9 cellular contexts compared by ENCODE assay signal in the genomic region with DNA sequence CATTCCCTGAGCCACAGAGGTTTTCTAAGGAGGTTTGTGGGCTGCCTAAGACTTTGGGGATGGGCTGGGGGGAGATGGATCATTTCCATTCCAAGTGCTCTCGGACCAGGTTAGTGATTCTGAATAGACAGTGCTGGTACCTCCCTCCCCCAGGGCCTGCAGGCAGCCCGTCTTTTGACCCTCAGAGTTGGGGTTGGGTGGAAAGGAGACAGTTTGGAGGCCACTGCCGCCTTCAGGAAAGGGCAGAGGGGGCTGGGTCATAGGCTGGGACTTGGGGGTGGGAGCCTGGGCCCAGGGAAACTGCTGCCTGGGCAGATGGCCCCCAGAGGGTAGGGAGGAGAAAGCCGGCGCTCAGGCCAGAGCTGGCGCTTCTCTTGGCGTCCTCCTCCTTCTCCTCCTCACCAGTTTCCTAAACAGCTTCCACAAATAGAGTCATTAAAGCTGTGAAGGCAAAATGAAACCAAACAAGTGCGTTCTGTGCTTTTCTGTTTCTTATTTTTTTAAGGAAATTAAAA. TPM values are rescaled to one million over a fixed set of nuclear protein-coding genes. Genes with fewer than 3 reads are reported as not detected.
DNase-seq lines count a peak whose midpoint lies in the region; ATAC-seq and TF ChIP-seq lines count a peak whose summit lies in the region.
"Had no signal": no experiment of that assay in that cellular context is flagged by ENCODE, and none has a peak within 500 bp of the region (broad histone marks: within the 10 kb centered on the region; RNA-seq: fewer than 3 reads in every experiment).

No MANE protein-coding gene starts in this region.

- no peaks in the 10 kb centered on the region for H3K36me3 ChIP-seq in A673 (ENCODE audit: insufficient read depth, low read length, poor library complexity, severe bottlenecking)
- H3K36me3 ChIP-seq in HCT116 (ENCODE audit: control insufficient read depth in 1 of 2, insufficient read depth in 2 of 2, low read length in 2 of 2): no peaks in the 10 kb centered on the region

- peak overlapping the region; percentile 55 for H3K9ac ChIP-seq in HCT116 (ENCODE audit: low read length)

- no peaks in the 10 kb centered on the region for H3K9me3 Mint-ChIP-seq in mesothelial cell of epicardium

- ATAC-seq in HCT116 (no peak), GM19324 (IDR thresholded peaks at IDR 0.05; ENCODE audit: low FRiP score, unreplicated experiment) (no peak)

- intact Hi-C loops in A673 (cut with micrococcal nuclease; ENCODE audit: unreplicated experiment) (loop anchor here (5.0 kb wide), 1 partner anchor 50 kb away; no protein-coding TSS in a partner anchor), HCT116 (cut with micrococcal nuclease) (no loop called here)

- DNase-seq in A673 (ENCODE audit: low spot score): no peak
- DNase-seq in HCT116 (ENCODE audit: low read depth, low spot score): no peak
- peak in 1 of 2 experiments; percentile 39 for DNase-seq in mesothelial cell of epicardium (ENCODE audit: low spot score in 2 of 2, unreplicated experiment in 2 of 2)
- no peak for DNase-seq in DMS114 treated with DMSO at 0.1 percent for 48 hours (lab: John Stamatoyannopoulos, UW; ENCODE audit: unreplicated experiment)
- no peak for DNase-seq in activated gamma-delta T cell treated with Interleukin-2 at 50 U/mL for 16 hours
- DNase-seq in stimulated activated CD4-positive, alpha-beta T cell treated with anti-CD3 and anti-CD28 coated beads, Interleukin-4, amount 100 ng/mL, for 4 hours: no peak
- DNase-seq: NCI-H446 treated with DMSO at 0.1 percent for 48 hours had no signal

- peaks cover 36% of the 10 kb centered on the region; the same call in 1 of the 2 replicates for H3K79me2 ChIP-seq in HCT116 (ENCODE audit: insufficient read depth, low read length)

- H3K4me3 ChIP-seq in A673 (ENCODE audit: low read depth, low read length, poor library complexity, severe bottlenecking) (peak overlapping the region; percentile 54), HCT116 (replicated peaks in 1 of 2; ENCODE audit: low read depth in 1 of 2, low read length in 2 of 2) (peak overlapping the region; percentile 47 to 66)

- no peaks in the 10 kb centered on the region for H3K9me2 ChIP-seq in HCT116 (ENCODE audit: insufficient read depth)

- BruUV-seq in A673 (replicated peaks; lab: Mats Ljungman, UMichigan) (no TSS peak), HCT116 (replicated peaks; lab: Mats Ljungman, UMichigan) (no TSS peak)

- H3K27me3 ChIP-seq in A673 (replicated peaks; ENCODE audit: insufficient read depth, low read depth, low read length, poor library complexity) (no peaks in the 10 kb centered on the region), HCT116 (ENCODE audit: insufficient read depth, low read length) (peaks cover 2% of the 10 kb centered on the region; the same call in 1 of the 2 replicates)

- POLR2A ChIA-PET in A673 (lab: Charles Lee; ENCODE audit: low non-redundant PET): no interaction called here
- POLR2A ChIA-PET in HCT116 (lab: Charles Lee): no interaction called here

- no peaks in the 10 kb centered on the region for H4K20me1 ChIP-seq in HCT116 (ENCODE audit: insufficient read depth)

- RAD21 ChIA-PET in HCT116 (lab: Charles Lee; ENCODE audit: low non-redundant PET in 1 of 2, low total read pairs in 2 of 2, uncharacterized antibody in 2 of 2, unreplicated experiment in 2 of 2): no interaction called here

- H3K27me3 Mint-ChIP-seq in mesothelial cell of epicardium (ENCODE audit: low read depth): peaks cover 1% of the 10 kb centered on the region

- H2AFZ ChIP-seq in HCT116 (ENCODE audit: low read depth, low read length, poor library complexity, severe bottlenecking): no peak overlapping the region

- H3K4me2 ChIP-seq in HCT116 (ENCODE audit: low read length): peak overlapping the region; percentile 82

- no peak for TF ChIP-seq CTCF in A673 (conservative IDR thresholded peaks at IDR 0.05; ENCODE audit: low read depth, low read length)
- no peak for TF ChIP-seq CTCF in HCT116 (IDR thresholded peaks at IDR 0.05 in 2 of 3, conservative IDR thresholded peaks at IDR 0.05 in 1 of 3; ENCODE audit: borderline replicate concordance in 1 of 3, insufficient read depth in 1 of 3, low read depth in 2 of 3, low read length in 2 of 3)
- no peak for TF ChIP-seq CTCF in mesothelial cell of epicardium (IDR thresholded peaks at IDR 0.05; ENCODE audit: unreplicated experiment)

- no peak for TF ChIP-seq POLR2A in HCT116 (IDR thresholded peaks at IDR 0.05; ENCODE audit: borderline replicate concordance, extremely low read depth, insufficient read depth, insufficient read length)

- H3K9me3 ChIP-seq in A673 (ENCODE audit: low read depth, low read length, poor library complexity, severe bottlenecking) (no peaks in the 10 kb centered on the region), HCT116 (ENCODE audit: control insufficient read depth in 1 of 2, insufficient read depth in 1 of 2, low read depth in 1 of 2, low read length in 2 of 2) (no peaks in the 10 kb centered on the region)

- no peaks in the 10 kb centered on the region for H3K36me3 Mint-ChIP-seq in mesothelial cell of epicardium

- H3K4me1 ChIP-seq in A673 (ENCODE audit: insufficient read depth, low read length, poor library complexity, severe bottlenecking): peaks cover 65% of the 10 kb centered on the region
- H3K4me1 ChIP-seq in HCT116 (ENCODE audit: control insufficient read depth in 1 of 2, insufficient read depth in 2 of 2, low read length in 2 of 2): peaks cover 45 to 60% of the 10 kb centered on the region in 2 experiments

- peak overlapping the region; percentile 78 for H3K27ac Mint-ChIP-seq in mesothelial cell of epicardium

- H3K27ac ChIP-seq in A673 (ENCODE audit: low read depth, low read length, poor library complexity, severe bottlenecking) (peak overlapping the region; percentile 54), HCT116 (ENCODE audit: low read depth, low read length) (peak overlapping the region; percentile 56), cingulate gyrus (ENCODE audit: low read depth, low read length) (peak overlapping the region; percentile 51)

- TF ChIP-seq RAD21 in HCT116 (IDR thresholded peaks at IDR 0.05; ENCODE audit: low read depth): no peak

- H3K4me1 Mint-ChIP-seq in mesothelial cell of epicardium: peaks cover 68% of the 10 kb centered on the region

- CTCF ChIA-PET in A673 (lab: Charles Lee): no interaction called here
- CTCF ChIA-PET in HCT116 (lab: Charles Lee): interaction anchor here (1.4 to 1.9 kb wide), 2 partner anchors 11 to 52 kb away, joined by 3 to 4 read pairs; no protein-coding TSS in a partner anchor

- peak overlapping the region; percentile 89 for H3K4me3 Mint-ChIP-seq in mesothelial cell of epicardium

TF ChIP-seq in HCT116, 20 proteins besides CTCF, POLR2A, EP300 and RAD21:
- TF ChIP-seq, protein P1, sequence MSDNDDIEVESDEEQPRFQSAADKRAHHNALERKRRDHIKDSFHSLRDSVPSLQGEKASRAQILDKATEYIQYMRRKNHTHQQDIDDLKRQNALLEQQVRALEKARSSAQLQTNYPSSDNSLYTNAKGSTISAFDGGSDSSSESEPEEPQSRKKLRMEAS (IDR thresholded peaks at IDR 0.05): no peak

RNA-seq across cellular contexts. Expression of a gene that starts 4.4 kb away (rescaled TPM):
- 8.2 and 9.9 TPM in 2 replicates for total RNA-seq in A673 (2021)
- total RNA-seq in HCT116 (2021; ENCODE audit: unreplicated experiment): 22.0 TPM
- polyA plus RNA-seq in HCT116 (2012): 29.6 and 41.5 TPM in 2 replicates
- 84.8 to 91.5 TPM (median 85.7 TPM) in 3 replicates for total RNA-seq in mesothelial cell of epicardium
